11 cellular contexts compared by ENCODE assay signal in genomic region chr12:50536831-50537537, GRCh38. TPM values are rescaled to one million over a fixed set of nuclear protein-coding genes. Genes with fewer than 3 reads are reported as not detected.
A peak's percentile ranks its signal among the peaks of the same experiment; 100 is the strongest.
DNase-seq lines count a peak whose midpoint lies in the region; ATAC-seq and TF ChIP-seq lines count a peak whose summit lies in the region.
"Had no signal": no experiment of that assay in that cellular context is flagged by ENCODE, and none has a peak within 500 bp of the region (broad histone marks: within the 10 kb centered on the region; RNA-seq: fewer than 3 reads in every experiment).

No MANE protein-coding gene starts in this region.

- CTCF ChIA-PET in CD4-positive, alpha-beta memory T cell (lab: Charles Lee; ENCODE audit: partially characterized antibody): interaction anchor here (0.7 to 1.3 kb wide), 3 partner anchors 32 to 34 kb away, joined by 5 to 6 read pairs (median 5); partner anchors contain the start of gene DIP2B

- H3K4me3 ChIP-seq in CD4-positive, alpha-beta memory T cell (ENCODE audit: low read length in 2 of 2): no peak overlapping the region
- H3K4me3 ChIP-seq in Karpas-422 (ENCODE audit: low read length) (no peak overlapping the region), mucosa of descending colon (no peak overlapping the region)
- H3K4me3 ChIP-seq: body of pancreas, pancreas had no signal

- peaks cover 88% of the 10 kb centered on the region for H3K79me2 ChIP-seq in Karpas-422 (ENCODE audit: low read length)

- POLR2A ChIA-PET in CD4-positive, alpha-beta memory T cell (lab: Charles Lee; ENCODE audit: partially characterized antibody): no interaction called here

- H2AFZ ChIP-seq in Karpas-422 (ENCODE audit: low read length): no peak overlapping the region

- no peak overlapping the region for H3K27ac ChIP-seq in CD4-positive, alpha-beta memory T cell (ENCODE audit: low read depth, low read length)
- H3K27ac ChIP-seq in Karpas-422 (ENCODE audit: low read length): no peak overlapping the region
- H3K27ac ChIP-seq: pancreas had no signal

- H3K36me3 ChIP-seq in CD4-positive, alpha-beta memory T cell (ENCODE audit: insufficient read depth, low read length): no peaks in the 10 kb centered on the region
- H3K36me3 ChIP-seq in Karpas-422 (ENCODE audit: insufficient read depth, low read length) (no peaks in the 10 kb centered on the region), mucosa of descending colon (ENCODE audit: low read depth) (no peaks in the 10 kb centered on the region)
- H3K36me3 ChIP-seq: pancreas had no signal

- H3K9me3 ChIP-seq in CD4-positive, alpha-beta memory T cell (ENCODE audit: control insufficient read depth in 1 of 2, low read length in 2 of 2): no peaks in the 10 kb centered on the region
- no peaks in the 10 kb centered on the region for H3K9me3 ChIP-seq in Karpas-422 (ENCODE audit: low read length)
- no peaks in the 10 kb centered on the region for H3K9me3 ChIP-seq in mucosa of descending colon
- H3K9me3 ChIP-seq: body of pancreas, pancreas had no signal

- no peak overlapping the region for H3K4me3 Mint-ChIP-seq in CD4-positive, alpha-beta memory T cell
- H3K4me3 Mint-ChIP-seq in activated naive CD8-positive, alpha-beta T cell treated with anti-CD3 and anti-CD28 coated beads for 36 hours: no peak overlapping the region

- no peak overlapping the region for H3K9ac ChIP-seq in Karpas-422 (ENCODE audit: low read length)

- no peak for DNase-seq in CD4-positive, alpha-beta memory T cell
- DNase-seq in Karpas-422 (no peak), mucosa of descending colon (no peak), NCI-H345 treated with DMSO at 0.1 percent for 48 hours (lab: John Stamatoyannopoulos, UW; ENCODE audit: unreplicated experiment) (no peak), MV-4-11 (lab: John Stamatoyannopoulos, UW) (no peak)
- DNase-seq in activated naive CD8-positive, alpha-beta T cell treated with anti-CD3 and anti-CD28 coated beads for 36 hours: no peak
- DNase-seq: body of pancreas; hippocampal formation; NK-92 treated with Interleukin-12 subunit alpha and Interleukin-12 subunit beta, amount 100 ng/mL, for 24 hours; pancreas had no signal

- TF ChIP-seq CTCF in mucosa of descending colon (IDR thresholded peaks at IDR 0.05): no peak

- peaks cover 2 to 13% of the 10 kb centered on the region in 2 donors for H3K36me3 Mint-ChIP-seq in CD4-positive, alpha-beta memory T cell
- peaks cover 8% of the 10 kb centered on the region for H3K36me3 Mint-ChIP-seq in activated naive CD8-positive, alpha-beta T cell treated with anti-CD3 and anti-CD28 coated beads for 36 hours

- peaks cover 14 to 20% (median 18%) of the 10 kb centered on the region in 4 donors for H3K4me1 Mint-ChIP-seq in CD4-positive, alpha-beta memory T cell
- H3K4me1 Mint-ChIP-seq in activated naive CD8-positive, alpha-beta T cell treated with anti-CD3 and anti-CD28 coated beads for 36 hours: peaks cover 35% of the 10 kb centered on the region

- intact Hi-C loops in CD4-positive, alpha-beta memory T cell (cut with micrococcal nuclease): no loop called here
- intact Hi-C loops in mucosa of descending colon (cut with DNase I, micrococcal nuclease): no loop called here

- peak overlapping the region; percentile 5 for H3K4me2 ChIP-seq in Karpas-422 (ENCODE audit: low read depth, low read length, poor library complexity, severe bottlenecking)

- H3K27ac Mint-ChIP-seq in CD4-positive, alpha-beta memory T cell: peak overlapping the region in 5 of 7 donors; percentile 38 to 80 (median 58)
- peak overlapping the region; percentile 30 for H3K27ac Mint-ChIP-seq in activated naive CD8-positive, alpha-beta T cell treated with anti-CD3 and anti-CD28 coated beads for 36 hours

- peaks cover 28% of the 10 kb centered on the region for H3K4me1 ChIP-seq in CD4-positive, alpha-beta memory T cell (ENCODE audit: insufficient read depth, low read length)
- H3K4me1 ChIP-seq in Karpas-422 (ENCODE audit: low read length) (peaks cover 41% of the 10 kb centered on the region), mucosa of descending colon (ENCODE audit: low read depth) (peaks cover 51% of the 10 kb centered on the region)

- ATAC-seq in mucosa of descending colon (peak; percentile 28), HG03565 (IDR thresholded peaks at IDR 0.05; ENCODE audit: unreplicated experiment) (no peak)
- ATAC-seq: body of pancreas, pancreas had no signal

- H4K20me1 ChIP-seq in Karpas-422 (ENCODE audit: insufficient read depth, low read depth, low read length): no peaks in the 10 kb centered on the region

- no peaks in the 10 kb centered on the region for H3K27me3 Mint-ChIP-seq in CD4-positive, alpha-beta memory T cell
- no peaks in the 10 kb centered on the region for H3K27me3 Mint-ChIP-seq in activated naive CD8-positive, alpha-beta T cell treated with anti-CD3 and anti-CD28 coated beads for 36 hours

- no peaks in the 10 kb centered on the region for H3K9me3 Mint-ChIP-seq in CD4-positive, alpha-beta memory T cell
- no peaks in the 10 kb centered on the region for H3K9me3 Mint-ChIP-seq in activated naive CD8-positive, alpha-beta T cell treated with anti-CD3 and anti-CD28 coated beads for 36 hours

- no peaks in the 10 kb centered on the region for H3K9me2 ChIP-seq in Karpas-422 (replicated peaks; ENCODE audit: insufficient read depth, low read length)

- H3K27me3 ChIP-seq in CD4-positive, alpha-beta memory T cell (ENCODE audit: insufficient read depth, low read length): no peaks in the 10 kb centered on the region
- H3K27me3 ChIP-seq in Karpas-422 (ENCODE audit: low read length): no peaks in the 10 kb centered on the region
- H3K27me3 ChIP-seq: body of pancreas, pancreas had no signal

RNA-seq across cellular contexts. Expression of gene DIP2B, which starts 32.2 kb away (rescaled TPM):
- total RNA-seq in CD4-positive, alpha-beta memory T cell: 10 to 100 TPM; 26.4 to 29.1 TPM
- polyA plus RNA-seq in CD4-positive, alpha-beta memory T cell: 10 to 100 TPM in 1 of 2 donors, 1 to 10 TPM in 1; 3.8 to 13.5 TPM
- total RNA-seq in Karpas-422 (2014; rRNA removed; shearing (Covaris generic); ENCODE audit: low replicate concordance): 31.2 and 37.5 TPM in 2 replicates
- total RNA-seq in activated naive CD8-positive, alpha-beta T cell treated with anti-CD3 and anti-CD28 coated beads for 36 hours: 10 to 100 TPM; 21.4 to 22.5 TPM
- total RNA-seq in mucosa of descending colon: 10 to 100 TPM; 28.3 to 39.8 (median 34.7) TPM
